ENCODE assay signal across 18 cellular contexts in genomic region chr18:77038182-77038581, GRCh38.
"Had no signal": no experiment of that assay in that cellular context is flagged by ENCODE, and none has a peak within 500 bp of the region (broad histone marks: within the 10 kb centered on the region; RNA-seq: fewer than 3 reads in every experiment).

No MANE protein-coding gene starts in this region.

- H3K27ac Mint-ChIP-seq: activated naive CD4-positive, alpha-beta T cell treated with anti-CD3 and anti-CD28 coated beads, Interleukin-2, amount 50 U/mL, for 24 hours; activated T-helper 2 cell treated with anti-CD3 and anti-CD28 coated beads, Interferon-gamma antibody, Interleukin-2, Interleukin-4, amounts not matched to agents 10 μg/mL and 5 μg/mL and 100 μg/mL, durations not matched to agents 14 hours and 24 hours and 36 hours; stimulated activated naive B cell treated with anti-CD40 and anti-IgM and Interleukin-4, amounts not matched to agents 10 μg/mL and 1 μg/mL and 100 μg/mL, for 72 hours; type B pancreatic cell had no signal

- ATAC-seq: body of pancreas; heart left ventricle; stimulated activated naive B cell treated with anti-CD40 and anti-IgM and Interleukin-4, amounts not matched to agents 10 μg/mL and 1 μg/mL and 100 μg/mL, for 72 hours had no signal

- DNase-seq: activated CD4-positive, alpha-beta T cell treated with anti-CD3 and anti-CD28 coated beads, Interleukin-2, amount 50 U/mL, for 1 hour; activated CD4-positive, CD25-positive, alpha-beta regulatory T cell; amniotic stem cell; body of pancreas; foreskin melanocyte; heart left ventricle; SJCRH30; stimulated activated CD4-positive, alpha-beta T cell treated with anti-CD3 and anti-CD28 coated beads, Interleukin-15, amount 100 ng/mL, for 24 hours; stimulated activated CD4-positive, alpha-beta T cell treated with anti-CD3 and anti-CD28 coated beads, Interleukin-4, amount 100 ng/mL, for 1 hour; stimulated activated naive B cell treated with anti-CD40 and anti-IgM and Interleukin-4, amounts not matched to agents 10 μg/mL and 1 μg/mL and 100 μg/mL, for 72 hours had no signal

- H3K4me3 Mint-ChIP-seq: stimulated activated naive B cell treated with anti-CD40 and anti-IgM and Interleukin-4, amounts not matched to agents 10 μg/mL and 1 μg/mL and 100 μg/mL, for 72 hours; T-helper 2 cell treated with Interferon-gamma antibody and Interleukin-4, amounts not matched to agents 5 μg/mL and 100 μg/mL, for 36 hours; type B pancreatic cell had no signal

- H3K4me3 ChIP-seq: body of pancreas, heart left ventricle, lung, right atrium auricular region, SJCRH30, skin epidermis had no signal

- H3K9me3 ChIP-seq: body of pancreas, heart left ventricle, right atrium auricular region, SJCRH30 had no signal

- H3K27me3 Mint-ChIP-seq: activated naive CD4-positive, alpha-beta T cell treated with anti-CD3 and anti-CD28 coated beads, Interleukin-2, amount 50 U/mL, for 24 hours; stimulated activated naive B cell treated with anti-CD40 and anti-IgM and Interleukin-4, amounts not matched to agents 10 μg/mL and 1 μg/mL and 100 μg/mL, for 72 hours; type B pancreatic cell had no signal

- H3K4me1 ChIP-seq: body of pancreas, SJCRH30 had no signal

- H3K9me3 Mint-ChIP-seq: activated naive CD4-positive, alpha-beta T cell treated with anti-CD3 and anti-CD28 coated beads, Interleukin-2, amount 50 U/mL, for 24 hours; activated T-helper 2 cell treated with anti-CD3 and anti-CD28 coated beads, Interferon-gamma antibody, Interleukin-2, Interleukin-4, amounts not matched to agents 10 μg/mL and 5 μg/mL and 100 μg/mL, durations not matched to agents 14 hours and 24 hours and 36 hours; type B pancreatic cell had no signal

- H3K36me3 ChIP-seq: heart left ventricle, right atrium auricular region, SJCRH30 had no signal

- H3K27me3 ChIP-seq: body of pancreas, heart left ventricle, right atrium auricular region, SJCRH30 had no signal

- H3K27ac ChIP-seq: body of pancreas, epithelial cell of prostate, heart left ventricle, right atrium auricular region, SJCRH30, skin epidermis had no signal
